ENCODE assay signal across 8 cellular contexts in the genomic region with DNA sequence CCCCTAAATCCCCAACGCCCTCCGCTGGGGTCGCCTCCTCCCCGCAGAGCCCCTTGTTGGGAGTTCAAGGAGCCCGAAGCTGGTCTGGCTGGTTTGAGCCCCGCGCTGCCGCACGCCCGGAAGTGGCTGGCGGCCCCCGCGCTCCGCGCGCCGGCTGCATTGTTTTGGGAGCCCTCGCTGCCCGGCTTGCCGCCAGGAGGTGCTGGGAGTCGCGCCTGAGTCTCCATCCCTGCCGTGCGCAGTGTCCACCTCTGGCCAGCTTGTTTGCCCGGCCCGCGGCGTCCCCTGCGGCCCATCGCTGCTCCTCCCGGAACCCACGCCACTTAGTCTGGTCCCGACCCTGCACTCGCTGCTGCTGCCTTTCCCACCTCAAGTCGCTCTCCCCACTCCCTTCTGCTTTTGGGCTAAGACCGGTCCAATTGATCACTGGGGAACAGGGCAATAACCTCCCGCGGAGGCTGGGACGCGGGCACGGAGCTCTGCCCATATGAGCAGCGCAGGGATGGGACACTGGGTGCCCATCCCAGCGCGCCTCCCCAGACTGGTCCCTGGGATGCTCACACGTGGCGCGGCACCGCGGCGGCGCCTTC. TPM values are rescaled to one million over a fixed set of nuclear protein-coding genes. Genes with fewer than 3 reads are reported as not detected.
A peak's percentile ranks its signal among the peaks of the same experiment; 100 is the strongest.
DNase-seq lines count a peak whose midpoint lies in the region; ATAC-seq lines count a peak whose summit lies in the region.

No MANE protein-coding gene starts in this region.

- no peaks in the 10 kb centered on the region for H3K36me3 Mint-ChIP-seq in activated naive CD8-positive, alpha-beta T cell
- H3K36me3 Mint-ChIP-seq in immature natural killer cell, result peaks cover 0 to 3% (median 0%) of the 10 kb centered on the region in 3 donors

- H3K4me1 Mint-ChIP-seq in activated naive CD8-positive, alpha-beta T cell (ENCODE audit: low read depth), result peaks cover 39% of the 10 kb centered on the region
- H3K4me1 Mint-ChIP-seq in immature natural killer cell, result peaks cover 28 to 40% of the 10 kb centered on the region in 2 donors

- DNase-seq in NCI-H748 (lab: John Stamatoyannopoulos, UW; ENCODE audit: unreplicated experiment), result peak; percentile 48
- no peak for DNase-seq in NCI-H748 treated with DMSO at 0.1 percent for 48 hours (lab: John Stamatoyannopoulos, UW)
- DNase-seq in immature natural killer cell, result no peak
- peak; percentile 2 for DNase-seq in stimulated activated naive CD4-positive, alpha-beta T cell treated with Interleukin-2 at 50 U/mL for 16 hours (lab: John Stamatoyannopoulos, UW)
- no peak for DNase-seq in NK-92 treated with Interleukin-12 subunit alpha and Interleukin-12 subunit beta, amount 100 ng/mL, for 24 hours (lab: John Stamatoyannopoulos, UW)

- ATAC-seq in HG03442 (IDR thresholded peaks at IDR 0.05; ENCODE audit: unreplicated experiment) (no peak), HG03342 (IDR thresholded peaks at IDR 0.05; ENCODE audit: unreplicated experiment) (no peak)

- peak overlapping the region; percentile 80 for H3K4me3 Mint-ChIP-seq in activated naive CD8-positive, alpha-beta T cell
- peak overlapping the region; percentile 15 to 59 (median 54) for H3K4me3 Mint-ChIP-seq in immature natural killer cell

- peaks cover 56% of the 10 kb centered on the region for H3K27me3 Mint-ChIP-seq in activated naive CD8-positive, alpha-beta T cell
- H3K27me3 Mint-ChIP-seq in immature natural killer cell (ENCODE audit: low read depth in 3 of 3), result peaks cover 46 to 61% (median 49%) of the 10 kb centered on the region in 3 donors

- H3K27ac Mint-ChIP-seq in activated naive CD8-positive, alpha-beta T cell, result no peak overlapping the region
- H3K27ac Mint-ChIP-seq in immature natural killer cell, result no peak overlapping the region

- H3K9me3 Mint-ChIP-seq in activated naive CD8-positive, alpha-beta T cell (ENCODE audit: low read depth), result no peaks in the 10 kb centered on the region
- no peaks in the 10 kb centered on the region for H3K9me3 Mint-ChIP-seq in immature natural killer cell

RNA-seq across cellular contexts. Expression of gene SFRP2, which starts 2.2 kb away (rescaled TPM):
- polyA plus RNA-seq in immature natural killer cell, result not detected

RNA-seq across cellular contexts. Expression of gene RNF175, which starts 31.2 kb away (rescaled TPM):
- not detected for polyA plus RNA-seq in immature natural killer cell

Comparison
In these comparisons a context has a peak if more than half of its experiments do, and no peak if none do; other contexts are left out.
1. DNase-seq: peak in NCI-H748 (single experiment) and stimulated activated naive CD4-positive, alpha-beta T cell treated with Interleukin-2 at 50 U/mL for 16 hours (single experiment); none in NCI-H748 treated with DMSO at 0.1 percent for 48 hours (single experiment), immature natural killer cell (0 of 3) and NK-92 treated with Interleukin-12 subunit alpha and Interleukin-12 subunit beta, amount 100 ng/mL, for 24 hours (single experiment).